Comparison of ENCODE assay signal across 1 cellular context in the genomic region with DNA sequence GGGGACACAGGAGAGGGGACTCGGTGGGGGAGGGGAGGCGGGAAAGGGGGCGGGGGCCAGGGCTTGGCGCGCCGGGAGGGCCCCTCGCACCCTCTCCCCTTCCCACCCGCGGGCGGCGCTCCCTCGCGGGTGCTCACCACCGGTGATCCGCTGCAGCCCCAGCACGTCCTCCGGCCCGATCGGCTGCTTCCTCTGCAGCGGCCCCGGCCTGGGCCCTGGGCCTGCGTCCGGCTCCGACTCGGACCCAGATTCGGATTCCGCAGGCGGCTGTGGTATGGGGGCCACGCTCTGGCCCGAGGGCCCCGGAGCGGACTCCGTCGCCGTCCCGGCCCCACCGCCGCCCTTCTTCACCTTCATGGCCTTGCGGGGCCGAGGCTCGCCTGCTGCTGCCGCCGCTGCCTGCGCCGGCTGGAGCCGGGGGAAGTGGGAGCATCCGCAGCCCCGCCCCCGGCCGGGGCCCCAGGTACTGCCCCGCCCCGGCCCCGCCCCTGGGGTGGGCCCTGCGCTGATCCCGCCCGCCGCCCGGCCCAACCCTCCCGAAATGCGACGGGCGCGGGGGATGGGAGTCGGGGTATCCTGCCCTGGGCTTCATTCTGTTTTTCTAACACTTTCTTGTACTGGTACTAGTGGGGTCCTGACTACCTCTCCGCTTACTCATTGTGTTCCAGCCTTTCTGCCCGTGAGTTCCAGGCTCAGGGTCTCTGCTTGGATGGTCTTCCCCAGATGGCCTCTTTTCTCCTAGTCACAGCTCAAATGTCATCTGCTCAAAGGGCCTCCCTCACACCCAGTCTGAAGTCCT.
TF ChIP-seq lines count a peak whose summit lies in the region.

A gene (minus strand): TSS at position 424 of the 799 bp plus-strand sequence. CDS start 67 bp downstream, at position 357.

TF ChIP-seq in HepG2, 621 proteins besides CTCF, POLR2A, EP300 and RAD21 (continued from another document and continues in another):
- TF ChIP-seq, protein P1, sequence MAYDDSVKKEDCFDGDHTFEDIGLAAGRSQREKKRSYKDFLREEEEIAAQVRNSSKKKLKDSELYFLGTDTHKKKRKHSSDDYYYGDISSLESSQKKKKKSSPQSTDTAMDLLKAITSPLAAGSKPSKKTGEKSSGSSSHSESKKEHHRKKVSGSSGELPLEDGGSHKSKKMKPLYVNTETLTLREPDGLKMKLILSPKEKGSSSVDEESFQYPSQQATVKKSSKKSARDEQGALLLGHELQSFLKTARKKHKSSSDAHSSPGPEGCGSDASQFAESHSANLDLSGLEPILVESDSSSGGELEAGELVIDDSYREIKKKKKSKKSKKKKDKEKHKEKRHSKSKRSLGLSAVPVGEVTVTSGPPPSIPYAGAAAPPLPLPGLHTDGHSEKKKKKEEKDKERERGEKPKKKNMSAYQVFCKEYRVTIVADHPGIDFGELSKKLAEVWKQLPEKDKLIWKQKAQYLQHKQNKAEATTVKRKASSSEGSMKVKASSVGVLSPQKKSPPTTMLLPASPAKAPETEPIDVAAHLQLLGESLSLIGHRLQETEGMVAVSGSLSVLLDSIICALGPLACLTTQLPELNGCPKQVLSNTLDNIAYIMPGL (CRISPR knock-in tag; IDR thresholded peaks at IDR 0.05; ENCODE audit: borderline replicate concordance in 1 of 2, low read depth in 1 of 2), result peak; percentile 31 to 40; a peak in 2 of 4 replicates
- TF ChIP-seq CHD4 (IDR thresholded peaks at IDR 0.05; ENCODE audit: borderline replicate concordance, low read length) (no peak), ZNF446 (CRISPR knock-in tag; IDR thresholded peaks at IDR 0.05) (peak; percentile 82; the same call in 1 of the 2 replicates), KAT8 (CRISPR knock-in tag; IDR thresholded peaks at IDR 0.05) (no peak), SIN3A (IDR thresholded peaks at IDR 0.05; ENCODE audit: borderline replicate concordance, low read depth, low read length) (peak; percentile 2; the same call in 1 of the 2 replicates), ZNF660 (CRISPR knock-in tag; IDR thresholded peaks at IDR 0.05; ENCODE audit: borderline replicate concordance, low read depth) (no peak), RAD51 (IDR thresholded peaks at IDR 0.05; ENCODE audit: borderline replicate concordance) (no peak), ZNF124 (CRISPR knock-in tag; IDR thresholded peaks at IDR 0.05) (no peak), POLR2AphosphoS5 (IDR thresholded peaks at IDR 0.05; ENCODE audit: low read depth, low read length) (0 out of 2 replicates have a peak, but pooled peaks have one; percentile 45), TBX2 (CRISPR knock-in tag; IDR thresholded peaks at IDR 0.05; ENCODE audit: borderline replicate concordance) (no peak), PPARG (CRISPR knock-in tag; conservative IDR thresholded peaks at IDR 0.05) (no peak), DNMT3B (CRISPR knock-in tag; conservative IDR thresholded peaks at IDR 0.05) (no peak), MAF1 (CRISPR knock-in tag; IDR thresholded peaks at IDR 0.05; ENCODE audit: borderline replicate concordance) (no peak), MAZ (IDR thresholded peaks at IDR 0.05; ENCODE audit: borderline replicate concordance, low read depth, low read length) (peak; percentile 61; the same call in 1 of the 2 replicates), MAZ (CRISPR knock-in tag; IDR thresholded peaks at IDR 0.05; ENCODE audit: low read depth) (no peak), CREM (IDR thresholded peaks at IDR 0.05) (no peak), CREM (CRISPR knock-in tag; IDR thresholded peaks at IDR 0.05) (no peak), ZNF232 (CRISPR knock-in tag; IDR thresholded peaks at IDR 0.05; ENCODE audit: borderline replicate concordance) (0 out of 2 replicates have a peak, but pooled peaks have one; percentile 59), ZSCAN22 (CRISPR knock-in tag; IDR thresholded peaks at IDR 0.05) (peak; percentile 74; the same call in 1 of the 2 replicates), ZFY (CRISPR knock-in tag; IDR thresholded peaks at IDR 0.05) (peak; percentile 91), ZNF263 (CRISPR knock-in tag; IDR thresholded peaks at IDR 0.05) (0 out of 2 replicates have a peak, but pooled peaks have one; percentile 55), ZFP90 (CRISPR knock-in tag; IDR thresholded peaks at IDR 0.05; ENCODE audit: borderline replicate concordance) (peak; percentile 56; the same call in 1 of the 2 replicates), ZNF790 (CRISPR knock-in tag; IDR thresholded peaks at IDR 0.05; ENCODE audit: borderline replicate concordance) (peak; percentile 59; the same call in 1 of the 2 replicates), ZSCAN9 (CRISPR knock-in tag; IDR thresholded peaks at IDR 0.05; ENCODE audit: borderline replicate concordance) (no peak)
- TF ChIP-seq, protein P2, sequence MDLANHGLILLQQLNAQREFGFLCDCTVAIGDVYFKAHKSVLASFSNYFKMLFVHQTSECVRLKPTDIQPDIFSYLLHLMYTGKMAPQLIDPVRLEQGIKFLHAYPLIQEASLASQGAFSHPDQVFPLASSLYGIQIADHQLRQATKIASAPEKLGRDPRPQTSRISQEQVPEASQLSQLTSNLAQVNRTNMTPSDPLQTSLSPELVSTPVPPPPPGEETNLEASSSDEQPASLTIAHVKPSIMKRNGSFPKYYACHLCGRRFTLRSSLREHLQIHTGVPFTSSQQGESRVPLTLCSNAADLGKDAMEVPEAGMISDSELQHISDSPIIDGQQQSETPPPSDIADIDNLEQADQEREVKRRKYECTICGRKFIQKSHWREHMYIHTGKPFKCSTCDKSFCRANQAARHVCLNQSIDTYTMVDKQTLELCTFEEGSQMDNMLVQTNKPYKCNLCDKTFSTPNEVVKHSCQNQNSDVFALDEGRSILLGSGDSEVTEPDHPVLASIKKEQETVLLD (CRISPR knock-in tag; IDR thresholded peaks at IDR 0.05; ENCODE audit: low read depth), result no peak
- TF ChIP-seq, protein P3, sequence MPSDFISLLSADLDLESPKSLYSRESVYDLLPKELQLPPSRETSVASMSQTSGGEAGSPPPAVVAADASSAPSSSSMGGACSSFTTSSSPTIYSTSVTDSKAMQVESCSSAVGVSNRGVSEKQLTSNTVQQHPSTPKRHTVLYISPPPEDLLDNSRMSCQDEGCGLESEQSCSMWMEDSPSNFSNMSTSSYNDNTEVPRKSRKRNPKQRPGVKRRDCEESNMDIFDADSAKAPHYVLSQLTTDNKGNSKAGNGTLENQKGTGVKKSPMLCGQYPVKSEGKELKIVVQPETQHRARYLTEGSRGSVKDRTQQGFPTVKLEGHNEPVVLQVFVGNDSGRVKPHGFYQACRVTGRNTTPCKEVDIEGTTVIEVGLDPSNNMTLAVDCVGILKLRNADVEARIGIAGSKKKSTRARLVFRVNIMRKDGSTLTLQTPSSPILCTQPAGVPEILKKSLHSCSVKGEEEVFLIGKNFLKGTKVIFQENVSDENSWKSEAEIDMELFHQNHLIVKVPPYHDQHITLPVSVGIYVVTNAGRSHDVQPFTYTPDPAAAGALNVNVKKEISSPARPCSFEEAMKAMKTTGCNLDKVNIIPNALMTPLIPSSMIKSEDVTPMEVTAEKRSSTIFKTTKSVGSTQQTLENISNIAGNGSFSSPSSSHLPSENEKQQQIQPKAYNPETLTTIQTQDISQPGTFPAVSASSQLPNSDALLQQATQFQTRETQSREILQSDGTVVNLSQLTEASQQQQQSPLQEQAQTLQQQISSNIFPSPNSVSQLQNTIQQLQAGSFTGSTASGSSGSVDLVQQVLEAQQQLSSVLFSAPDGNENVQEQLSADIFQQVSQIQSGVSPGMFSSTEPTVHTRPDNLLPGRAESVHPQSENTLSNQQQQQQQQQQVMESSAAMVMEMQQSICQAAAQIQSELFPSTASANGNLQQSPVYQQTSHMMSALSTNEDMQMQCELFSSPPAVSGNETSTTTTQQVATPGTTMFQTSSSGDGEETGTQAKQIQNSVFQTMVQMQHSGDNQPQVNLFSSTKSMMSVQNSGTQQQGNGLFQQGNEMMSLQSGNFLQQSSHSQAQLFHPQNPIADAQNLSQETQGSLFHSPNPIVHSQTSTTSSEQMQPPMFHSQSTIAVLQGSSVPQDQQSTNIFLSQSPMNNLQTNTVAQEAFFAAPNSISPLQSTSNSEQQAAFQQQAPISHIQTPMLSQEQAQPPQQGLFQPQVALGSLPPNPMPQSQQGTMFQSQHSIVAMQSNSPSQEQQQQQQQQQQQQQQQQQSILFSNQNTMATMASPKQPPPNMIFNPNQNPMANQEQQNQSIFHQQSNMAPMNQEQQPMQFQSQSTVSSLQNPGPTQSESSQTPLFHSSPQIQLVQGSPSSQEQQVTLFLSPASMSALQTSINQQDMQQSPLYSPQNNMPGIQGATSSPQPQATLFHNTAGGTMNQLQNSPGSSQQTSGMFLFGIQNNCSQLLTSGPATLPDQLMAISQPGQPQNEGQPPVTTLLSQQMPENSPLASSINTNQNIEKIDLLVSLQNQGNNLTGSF (CRISPR knock-in tag; IDR thresholded peaks at IDR 0.05), result peak; percentile 77
- TF ChIP-seq, protein P4, sequence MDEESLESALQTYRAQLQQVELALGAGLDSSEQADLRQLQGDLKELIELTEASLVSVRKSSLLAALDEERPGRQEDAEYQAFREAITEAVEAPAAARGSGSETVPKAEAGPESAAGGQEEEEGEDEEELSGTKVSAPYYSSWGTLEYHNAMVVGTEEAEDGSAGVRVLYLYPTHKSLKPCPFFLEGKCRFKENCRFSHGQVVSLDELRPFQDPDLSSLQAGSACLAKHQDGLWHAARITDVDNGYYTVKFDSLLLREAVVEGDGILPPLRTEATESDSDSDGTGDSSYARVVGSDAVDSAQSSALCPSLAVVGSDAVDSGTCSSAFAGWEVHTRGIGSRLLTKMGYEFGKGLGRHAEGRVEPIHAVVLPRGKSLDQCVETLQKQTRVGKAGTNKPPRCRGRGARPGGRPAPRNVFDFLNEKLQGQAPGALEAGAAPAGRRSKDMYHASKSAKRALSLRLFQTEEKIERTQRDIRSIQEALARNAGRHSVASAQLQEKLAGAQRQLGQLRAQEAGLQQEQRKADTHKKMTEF (CRISPR knock-in tag; IDR thresholded peaks at IDR 0.05), result peak; percentile 45; the same call in 1 of the 2 replicates
- TF ChIP-seq, protein P5, sequence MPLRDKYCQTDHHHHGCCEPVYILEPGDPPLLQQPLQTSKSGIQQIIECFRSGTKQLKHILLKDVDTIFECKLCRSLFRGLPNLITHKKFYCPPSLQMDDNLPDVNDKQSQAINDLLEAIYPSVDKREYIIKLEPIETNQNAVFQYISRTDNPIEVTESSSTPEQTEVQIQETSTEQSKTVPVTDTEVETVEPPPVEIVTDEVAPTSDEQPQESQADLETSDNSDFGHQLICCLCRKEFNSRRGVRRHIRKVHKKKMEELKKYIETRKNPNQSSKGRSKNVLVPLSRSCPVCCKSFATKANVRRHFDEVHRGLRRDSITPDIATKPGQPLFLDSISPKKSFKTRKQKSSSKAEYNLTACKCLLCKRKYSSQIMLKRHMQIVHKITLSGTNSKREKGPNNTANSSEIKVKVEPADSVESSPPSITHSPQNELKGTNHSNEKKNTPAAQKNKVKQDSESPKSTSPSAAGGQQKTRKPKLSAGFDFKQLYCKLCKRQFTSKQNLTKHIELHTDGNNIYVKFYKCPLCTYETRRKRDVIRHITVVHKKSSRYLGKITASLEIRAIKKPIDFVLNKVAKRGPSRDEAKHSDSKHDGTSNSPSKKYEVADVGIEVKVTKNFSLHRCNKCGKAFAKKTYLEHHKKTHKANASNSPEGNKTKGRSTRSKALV (CRISPR knock-in tag; IDR thresholded peaks at IDR 0.05), result 0 out of 2 replicates have a peak, but pooled peaks have one; percentile 24
- TF ChIP-seq, protein P6, sequence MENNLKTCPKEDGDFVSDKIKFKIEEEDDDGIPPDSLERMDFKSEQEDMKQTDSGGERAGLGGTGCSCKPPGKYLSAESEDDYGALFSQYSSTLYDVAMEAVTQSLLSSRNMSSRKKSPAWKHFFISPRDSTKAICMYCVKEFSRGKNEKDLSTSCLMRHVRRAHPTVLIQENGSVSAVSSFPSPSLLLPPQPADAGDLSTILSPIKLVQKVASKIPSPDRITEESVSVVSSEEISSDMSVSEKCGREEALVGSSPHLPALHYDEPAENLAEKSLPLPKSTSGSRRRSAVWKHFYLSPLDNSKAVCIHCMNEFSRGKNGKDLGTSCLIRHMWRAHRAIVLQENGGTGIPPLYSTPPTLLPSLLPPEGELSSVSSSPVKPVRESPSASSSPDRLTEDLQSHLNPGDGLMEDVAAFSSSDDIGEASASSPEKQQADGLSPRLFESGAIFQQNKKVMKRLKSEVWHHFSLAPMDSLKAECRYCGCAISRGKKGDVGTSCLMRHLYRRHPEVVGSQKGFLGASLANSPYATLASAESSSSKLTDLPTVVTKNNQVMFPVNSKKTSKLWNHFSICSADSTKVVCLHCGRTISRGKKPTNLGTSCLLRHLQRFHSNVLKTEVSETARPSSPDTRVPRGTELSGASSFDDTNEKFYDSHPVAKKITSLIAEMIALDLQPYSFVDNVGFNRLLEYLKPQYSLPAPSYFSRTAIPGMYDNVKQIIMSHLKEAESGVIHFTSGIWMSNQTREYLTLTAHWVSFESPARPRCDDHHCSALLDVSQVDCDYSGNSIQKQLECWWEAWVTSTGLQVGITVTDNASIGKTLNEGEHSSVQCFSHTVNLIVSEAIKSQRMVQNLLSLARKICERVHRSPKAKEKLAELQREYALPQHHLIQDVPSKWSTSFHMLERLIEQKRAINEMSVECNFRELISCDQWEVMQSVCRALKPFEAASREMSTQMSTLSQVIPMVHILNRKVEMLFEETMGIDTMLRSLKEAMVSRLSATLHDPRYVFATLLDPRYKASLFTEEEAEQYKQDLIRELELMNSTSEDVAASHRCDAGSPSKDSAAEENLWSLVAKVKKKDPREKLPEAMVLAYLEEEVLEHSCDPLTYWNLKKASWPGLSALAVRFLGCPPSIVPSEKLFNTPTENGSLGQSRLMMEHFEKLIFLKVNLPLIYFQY (CRISPR knock-in tag; IDR thresholded peaks at IDR 0.05; ENCODE audit: borderline replicate concordance), result 0 out of 2 replicates have a peak, but pooled peaks have one; percentile 32
- TF ChIP-seq, protein P7, sequence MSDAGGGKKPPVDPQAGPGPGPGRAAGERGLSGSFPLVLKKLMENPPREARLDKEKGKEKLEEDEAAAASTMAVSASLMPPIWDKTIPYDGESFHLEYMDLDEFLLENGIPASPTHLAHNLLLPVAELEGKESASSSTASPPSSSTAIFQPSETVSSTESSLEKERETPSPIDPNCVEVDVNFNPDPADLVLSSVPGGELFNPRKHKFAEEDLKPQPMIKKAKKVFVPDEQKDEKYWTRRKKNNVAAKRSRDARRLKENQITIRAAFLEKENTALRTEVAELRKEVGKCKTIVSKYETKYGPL (CRISPR knock-in tag; IDR thresholded peaks at IDR 0.05), result 0 out of 2 replicates have a peak, but pooled peaks have one; percentile 32
